11 cellular contexts compared by ENCODE assay signal in the genomic region with DNA sequence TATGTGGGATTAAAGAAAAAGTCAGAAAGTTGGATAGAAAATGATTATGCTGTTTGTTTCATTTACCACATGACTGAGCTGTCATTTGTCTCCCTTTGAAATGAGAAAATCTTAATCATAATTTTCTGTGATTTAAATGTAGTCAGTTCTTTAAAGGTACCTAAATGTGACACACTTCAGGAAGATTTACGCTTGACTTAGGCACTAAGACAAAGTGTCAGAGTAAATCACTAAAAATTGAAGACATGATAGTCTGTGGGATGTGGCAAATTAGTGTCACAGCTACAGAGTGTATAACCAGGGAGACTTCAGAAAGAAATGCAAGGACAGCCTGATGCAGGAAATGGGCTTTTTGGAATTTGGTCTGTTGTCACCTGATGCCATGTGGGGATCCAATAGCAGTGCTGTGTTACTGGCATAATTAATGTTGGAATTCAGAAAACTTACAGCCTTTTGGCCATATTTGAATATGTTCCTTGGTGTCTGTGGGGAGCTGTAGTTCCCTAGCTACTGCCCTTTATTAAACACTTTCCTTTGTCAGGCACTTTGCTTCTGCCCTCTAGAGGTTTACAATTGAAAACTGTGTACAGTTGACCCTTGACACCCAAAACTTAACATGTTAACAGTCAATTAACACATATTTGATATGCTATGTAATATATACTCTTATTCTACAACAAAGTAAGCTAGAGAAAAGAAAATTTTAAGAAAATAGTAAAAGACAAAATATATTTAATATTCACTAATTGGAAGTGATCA.
DNase-seq lines count a peak whose midpoint lies in the region; ATAC-seq and TF ChIP-seq lines count a peak whose summit lies in the region.
"Had no signal": no experiment of that assay in that cellular context is flagged by ENCODE, and none has a peak within 500 bp of the region (broad histone marks: within the 10 kb centered on the region; RNA-seq: fewer than 3 reads in every experiment).

No MANE protein-coding gene starts in this region.

- H2AFZ ChIP-seq in neural progenitor cell (replicated peaks): no peak overlapping the region

- intact Hi-C loops in vagina (cut with DNase I): no loop called here

- no peaks in the 10 kb centered on the region for H3K27me3 ChIP-seq in neural progenitor cell
- no peaks in the 10 kb centered on the region for H3K27me3 ChIP-seq in vagina

- H3K36me3 Mint-ChIP-seq in neural progenitor cell: peaks cover 13% of the 10 kb centered on the region
- peaks cover 0 to 13% of the 10 kb centered on the region in 2 donors for H3K36me3 Mint-ChIP-seq in activated naive CD4-positive, alpha-beta T cell treated with anti-CD3 and anti-CD28 coated beads, Interleukin-2, amount 50 U/mL, for 72 hours

- DNase-seq in RPMI7951 (ENCODE audit: low read depth) (peak; percentile 5), neural progenitor cell (ENCODE audit: low spot score) (no peak), vagina (ENCODE audit: extremely low spot score in 2 of 2) (no peak), iPS-NIHi7 (ENCODE audit: extremely low spot score) (no peak)
- DNase-seq in activated naive CD4-positive, alpha-beta T cell treated with anti-CD3 and anti-CD28 coated beads, Interleukin-2, amount 50 U/mL, for 72 hours (ENCODE audit: low spot score in 2 of 2): no peak
- DNase-seq: NCI-H1092, T-helper 17 cell had no signal

- H3K4me3 Mint-ChIP-seq in neural progenitor cell: no peak overlapping the region
- H3K4me3 Mint-ChIP-seq: memory B cell, T-helper 17 cell had no signal

- no peak overlapping the region for H3K27ac ChIP-seq in neural progenitor cell
- no peak overlapping the region for H3K27ac ChIP-seq in vagina
- H3K27ac ChIP-seq: epithelial cell of prostate had no signal

- TF ChIP-seq POLR2A in vagina (IDR thresholded peaks at IDR 0.05): no peak

- H3K4me3 ChIP-seq in neural progenitor cell: no peak overlapping the region
- no peak overlapping the region for H3K4me3 ChIP-seq in vagina

- H3K36me3 ChIP-seq in neural progenitor cell (no peaks in the 10 kb centered on the region), vagina (peaks cover 0 to 7% of the 10 kb centered on the region in 2 donors)

- peak; percentile 70 for ATAC-seq in GM18498 (IDR thresholded peaks at IDR 0.05; ENCODE audit: unreplicated experiment)
- ATAC-seq in HG02798 (IDR thresholded peaks at IDR 0.05; ENCODE audit: poor library complexity, unreplicated experiment): peak; percentile 63
- no peak for ATAC-seq in activated naive CD4-positive, alpha-beta T cell treated with anti-CD3 and anti-CD28 coated beads, Interleukin-2, amount 50 U/mL, for 72 hours
- ATAC-seq: T-helper 17 cell had no signal

- no peaks in the 10 kb centered on the region for H3K27me3 Mint-ChIP-seq in neural progenitor cell (ENCODE audit: insufficient read depth, low read depth)
- H3K27me3 Mint-ChIP-seq: memory B cell, T-helper 17 cell had no signal

- no peaks in the 10 kb centered on the region for H3K9me3 Mint-ChIP-seq in neural progenitor cell
- no peaks in the 10 kb centered on the region for H3K9me3 Mint-ChIP-seq in activated naive CD4-positive, alpha-beta T cell treated with anti-CD3 and anti-CD28 coated beads, Interleukin-2, amount 50 U/mL, for 72 hours
- H3K9me3 Mint-ChIP-seq: memory B cell had no signal

- H3K27ac Mint-ChIP-seq in neural progenitor cell: no peak overlapping the region
- no peak overlapping the region for H3K27ac Mint-ChIP-seq in activated naive CD4-positive, alpha-beta T cell treated with anti-CD3 and anti-CD28 coated beads, Interleukin-2, amount 50 U/mL, for 72 hours
- H3K27ac Mint-ChIP-seq: memory B cell, T-helper 17 cell had no signal

- H3K4me1 ChIP-seq in neural progenitor cell (no peaks in the 10 kb centered on the region), vagina (no peaks in the 10 kb centered on the region)

- H4K20me1 ChIP-seq in neural progenitor cell (ENCODE audit: low read depth): no peaks in the 10 kb centered on the region

- no peak overlapping the region for H3K9ac ChIP-seq in neural progenitor cell

- TF ChIP-seq CTCF in neural progenitor cell (IDR thresholded peaks at IDR 0.05): peak; percentile 29
- TF ChIP-seq CTCF in vagina (IDR thresholded peaks at IDR 0.05): no peak

- no peaks in the 10 kb centered on the region for H3K9me3 ChIP-seq in neural progenitor cell (ENCODE audit: low read depth)
- H3K9me3 ChIP-seq in vagina: no peaks in the 10 kb centered on the region

- H3F3A ChIP-seq in neural progenitor cell (ENCODE audit: low read depth): no peaks in the 10 kb centered on the region

- no peaks in the 10 kb centered on the region for H3K79me2 ChIP-seq in neural progenitor cell (ENCODE audit: low read depth)

- no peaks in the 10 kb centered on the region for H3K4me1 Mint-ChIP-seq in neural progenitor cell

- no peak overlapping the region for H3K4me2 ChIP-seq in neural progenitor cell

Comparison
In these comparisons a context has a peak if more than half of its experiments do, and no peak if none do; other contexts are left out.
1. ATAC-seq: peak in GM18498 (single experiment) and HG02798 (single experiment); none in activated naive CD4-positive, alpha-beta T cell treated with anti-CD3 and anti-CD28 coated beads, Interleukin-2, amount 50 U/mL, for 72 hours (0 of 2).